ENCODE assay signal across 17 cellular contexts in the genomic region with DNA sequence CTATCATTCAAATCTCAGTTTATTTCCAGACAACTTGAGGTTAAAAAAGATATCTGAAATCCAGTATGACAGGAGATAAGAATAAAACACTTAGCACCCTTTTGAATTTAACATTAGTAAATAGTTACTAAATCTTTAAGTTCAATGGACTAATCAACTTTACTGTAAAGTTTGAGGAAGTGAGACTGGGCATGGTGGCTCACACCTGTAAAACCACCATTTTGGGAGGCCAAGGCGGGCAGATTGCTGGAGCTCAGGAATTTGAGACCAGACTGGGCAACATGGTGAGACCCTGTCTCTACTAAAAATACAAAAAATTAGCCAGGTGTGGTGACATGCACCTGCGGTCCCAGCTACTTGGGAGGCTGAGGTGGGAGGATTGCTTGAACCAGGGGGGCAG. TPM values are rescaled to one million over a fixed set of nuclear protein-coding genes. Genes with fewer than 3 reads are reported as not detected.
DNase-seq lines count a peak whose midpoint lies in the region; ATAC-seq, FAIRE-seq and TF ChIP-seq lines count a peak whose summit lies in the region.
"Had no signal": no experiment of that assay in that cellular context is flagged by ENCODE, and none has a peak within 500 bp of the region (broad histone marks: within the 10 kb centered on the region; RNA-seq: fewer than 3 reads in every experiment).

No MANE protein-coding gene starts in this region.

- H2AFZ ChIP-seq in PC-9 (no peak overlapping the region), GM12878 (ENCODE audit: control insufficient read depth, low read depth, low read length) (no peak overlapping the region), keratinocyte (ENCODE audit: control insufficient read depth, low read length) (no peak overlapping the region)

- H3F3A ChIP-seq in DOHH2 (ENCODE audit: control insufficient read depth, insufficient read depth) (peaks cover 12% of the 10 kb centered on the region), PC-9 (ENCODE audit: insufficient read depth, low read depth) (peaks cover 33% of the 10 kb centered on the region)

- RAD21 ChIA-PET in GM12878 (lab: Charles Lee; ENCODE audit: unreplicated experiment) = no interaction called here

- CTCF ChIA-PET in PC-9 (lab: Charles Lee) (no interaction called here), GM12878 (lab: Yijun Ruan, JAX) (interaction anchor here (0.7 to 1.3 kb wide), 6 partner anchors 14 to 364 kb away, joined by 3 read pairs; a partner anchor contains a TSS), T-cell (lab: Charles Lee) (no interaction called here)

- H3K9me1 ChIP-seq in keratinocyte (ENCODE audit: control insufficient read depth, extremely low read depth, insufficient read depth, low read length) = no peaks in the 10 kb centered on the region

- H3K4me3 ChIP-seq in DOHH2 (ENCODE audit: low read length) (no peak overlapping the region), PC-9 (no peak overlapping the region), GM12878 (no peak overlapping the region), keratinocyte (ENCODE audit: control insufficient read depth in 2 of 3, extremely low read depth in 1 of 3, insufficient read depth in 2 of 3, low read depth in 1 of 3, low read length in 3 of 3) (no peak overlapping the region), ovary (no peak overlapping the region), psoas muscle (no peak overlapping the region)
- H3K4me3 ChIP-seq: BLaER1 treated with 17β-estradiol and CSF1 and Interleukin-3, amounts not matched to agents 10 nM and 100 nM had no signal

- TF ChIP-seq RAD21 in GM12878 (IDR thresholded peaks at IDR 0.05; ENCODE audit: insufficient read depth, low read depth, low read length) = no peak

- peaks cover 29% of the 10 kb centered on the region for H3K36me3 ChIP-seq in DOHH2 (ENCODE audit: control insufficient read depth, low read length)
- H3K36me3 ChIP-seq in PC-9 (ENCODE audit: low read depth) = peaks cover 32% of the 10 kb centered on the region
- H3K36me3 ChIP-seq in GM12878 (ENCODE audit: control insufficient read depth in 2 of 2, insufficient read depth in 2 of 2, low read length in 1 of 2) = peaks cover 4 to 20% of the 10 kb centered on the region in 2 experiments; a peak in 3 of 4 replicates
- H3K36me3 ChIP-seq in keratinocyte (ENCODE audit: control insufficient read depth in 2 of 2, extremely low read depth in 1 of 2, insufficient read depth in 2 of 2, low read length in 2 of 2) = peaks cover 13 to 30% of the 10 kb centered on the region in 2 experiments
- H3K36me3 ChIP-seq in ovary = no peaks in the 10 kb centered on the region
- peaks cover 4 to 50% of the 10 kb centered on the region in 2 donors for H3K36me3 ChIP-seq in psoas muscle (ENCODE audit: insufficient read depth in 1 of 2, low read depth in 1 of 2)

- POLR2A ChIA-PET in PC-9 (lab: Charles Lee; ENCODE audit: unreplicated experiment) = no interaction called here
- POLR2A ChIA-PET in GM12878 (lab: Charles Lee) = no interaction called here
- POLR2A ChIA-PET in T-cell (lab: Charles Lee) = interaction anchor here (0.6 to 1.1 kb wide), 3 partner anchors 14 to 188 kb away, joined by 3 read pairs; no protein-coding TSS in a partner anchor

- BruUV-seq in PC-9 (replicated peaks; lab: Mats Ljungman, UMichigan) (no TSS peak), GM12878 (replicated peaks; lab: Mats Ljungman, UMichigan) (no TSS peak)

- ATAC-seq in GM12878 (no peak), psoas muscle (no peak), T-cell (replicated peaks in 1 of 4) (no peak)

- peaks cover 20% of the 10 kb centered on the region for H3K36me3 Mint-ChIP-seq in T-cell

- WGBS in GM12878 (ENCODE audit: insufficient coverage, insufficient replicate concordance, low lambda C conversion rate, missing lambda C conversion rate) = 24% methylated on average over 2 of the region's 2 CpGs
- WGBS in ovary, 3 donors = 96 to 99% (median 97%) methylated on average over 2 of the region's 2 CpGs
- WGBS in psoas muscle, 3 donors = 97 to 100% (median 99%) methylated on average over 2 of the region's 2 CpGs

- SMC1A ChIA-PET in GM12878 (lab: Charles Lee; ENCODE audit: uncharacterized antibody, unreplicated experiment) = interaction anchor here (1.2 to 6.1 kb wide), 2 partner anchors 13 to 106 kb away, joined by 3 to 64 read pairs; no protein-coding TSS in a partner anchor

- H3K79me2 ChIP-seq in DOHH2 (ENCODE audit: control insufficient read depth, low read length) (peaks cover 29% of the 10 kb centered on the region), PC-9 (ENCODE audit: low read depth) (peaks cover 16% of the 10 kb centered on the region; the same call in 1 of the 2 replicates), GM12878 (ENCODE audit: control insufficient read depth, insufficient read depth, low read length) (peaks cover 31% of the 10 kb centered on the region), keratinocyte (ENCODE audit: control insufficient read depth, insufficient read depth, low read length) (peaks cover 72% of the 10 kb centered on the region)

- H3K4me2 ChIP-seq in DOHH2 (ENCODE audit: low read length) = 0 out of 2 replicates have a peak overlapping the region, but pooled peaks have one; percentile 11
- no peak overlapping the region for H3K4me2 ChIP-seq in PC-9
- no peak overlapping the region for H3K4me2 ChIP-seq in GM12878 (ENCODE audit: control insufficient read depth, insufficient read depth)
- no peak overlapping the region for H3K4me2 ChIP-seq in keratinocyte (ENCODE audit: control insufficient read depth, extremely low read depth, insufficient read depth, low read depth, low read length)
- H3K4me2 ChIP-seq: BLaER1 treated with 17β-estradiol and CSF1 and Interleukin-3, amounts not matched to agents 10 nM and 100 nM had no signal

- no peak overlapping the region for H3K9ac ChIP-seq in GM12878 (ENCODE audit: control insufficient read depth, insufficient read depth, low read length)
- H3K9ac ChIP-seq in keratinocyte (ENCODE audit: control insufficient read depth, extremely low read depth, insufficient read depth, low read length) = no peak overlapping the region
- H3K9ac ChIP-seq: BLaER1 treated with 17β-estradiol and CSF1 and Interleukin-3, amounts not matched to agents 10 nM and 100 nM had no signal

- peaks cover 16 to 22% (median 20%) of the 10 kb centered on the region in 3 donors for H3K4me1 Mint-ChIP-seq in T-cell

- no peaks in the 10 kb centered on the region for H3K9me2 ChIP-seq in DOHH2 (replicated peaks; ENCODE audit: control insufficient read depth, low read length)
- H3K9me2 ChIP-seq in PC-9 (ENCODE audit: insufficient read depth) = no peaks in the 10 kb centered on the region

- TF ChIP-seq EP300 in GM12878 (IDR thresholded peaks at IDR 0.05; ENCODE audit: borderline replicate concordance in 1 of 2, control insufficient read depth in 1 of 2, low read depth in 2 of 2, low read length in 2 of 2) (no peak), ovary (IDR thresholded peaks at IDR 0.05) (no peak)

- TF ChIP-seq POLR2A in GM12878 (IDR thresholded peaks at IDR 0.05; ENCODE audit: low read depth, low read length) (no peak), ovary (IDR thresholded peaks at IDR 0.05) (no peak)

- H3K27ac Mint-ChIP-seq in T-cell = no peak overlapping the region
- H3K27ac Mint-ChIP-seq: B cell, H9 had no signal

- DNase-seq in PC-9 (no peak), GM12878 (ENCODE audit: low read depth, low spot score) (no peak), keratinocyte (ENCODE audit: low read depth, low spot score) (no peak), ovary (no peak), psoas muscle (no peak), T-cell (no peak), NOMO-1 treated with dmso at 0.1 percent for 144 hours (lab: John Stamatoyannopoulos, UW; ENCODE audit: unreplicated experiment) (no peak)
- DNase-seq: 8988T; Caco-2; CD8-positive, alpha-beta memory T cell; GDM1; H9 had no signal

- no peaks in the 10 kb centered on the region for H3K27me3 Mint-ChIP-seq in T-cell
- H3K27me3 Mint-ChIP-seq: B cell; CD8-positive, alpha-beta memory T cell had no signal

- H3K4me1 ChIP-seq in DOHH2 (ENCODE audit: control insufficient read depth, low read length) = peaks cover 35% of the 10 kb centered on the region
- peaks cover 36% of the 10 kb centered on the region for H3K4me1 ChIP-seq in PC-9 (replicated peaks; ENCODE audit: insufficient read depth)
- H3K4me1 ChIP-seq in GM12878 (ENCODE audit: control insufficient read depth, insufficient read depth, low read length) = peaks cover 12% of the 10 kb centered on the region
- peaks cover 81% of the 10 kb centered on the region for H3K4me1 ChIP-seq in keratinocyte (ENCODE audit: control insufficient read depth, extremely low read depth, insufficient read depth, low read length)
- H3K4me1 ChIP-seq in ovary (ENCODE audit: insufficient read depth) = peaks cover 1% of the 10 kb centered on the region
- H3K4me1 ChIP-seq in psoas muscle = peaks cover 9% of the 10 kb centered on the region

- H3K27ac ChIP-seq in DOHH2 (ENCODE audit: low read depth, low read length) (peak overlapping the region; percentile 16; the same call in 1 of the 2 replicates), PC-9 (peak overlapping the region; percentile 11; the same call in 1 of the 2 replicates), GM12878 (ENCODE audit: control insufficient read depth, insufficient read depth) (no peak overlapping the region), keratinocyte (ENCODE audit: control insufficient read depth, insufficient read depth, low read length) (peak overlapping the region; percentile 10), ovary (no peak overlapping the region), psoas muscle (no peak overlapping the region)
- H3K27ac ChIP-seq: BLaER1 treated with 17β-estradiol and CSF1 and Interleukin-3, amounts not matched to agents 10 nM and 100 nM had no signal

- H3K4me3 Mint-ChIP-seq in T-cell = no peak overlapping the region
- H3K4me3 Mint-ChIP-seq: B cell; CD8-positive, alpha-beta memory T cell; H9 had no signal

- H3K9me3 Mint-ChIP-seq in T-cell = no peaks in the 10 kb centered on the region
- H3K9me3 Mint-ChIP-seq: CD8-positive, alpha-beta memory T cell; H9 had no signal

- H3K27me3 ChIP-seq in DOHH2 (ENCODE audit: control insufficient read depth, low read length) (no peaks in the 10 kb centered on the region), PC-9 (ENCODE audit: insufficient read depth, low read depth) (no peaks in the 10 kb centered on the region), GM12878 (replicated peaks in 1 of 2; ENCODE audit: control insufficient read depth in 2 of 2, insufficient read depth in 2 of 2, low read length in 1 of 2) (no peaks in the 10 kb centered on the region), keratinocyte (ENCODE audit: control insufficient read depth, extremely low read depth, insufficient read depth, low read length) (no peaks in the 10 kb centered on the region), ovary (no peaks in the 10 kb centered on the region), psoas muscle (ENCODE audit: insufficient read depth in 3 of 3, low read length in 2 of 3) (no peaks in the 10 kb centered on the region)
- H3K27me3 ChIP-seq: BLaER1 treated with 17β-estradiol and CSF1 and Interleukin-3, amounts not matched to agents 10 nM and 100 nM had no signal

- H3K9me3 ChIP-seq in DOHH2 (ENCODE audit: control insufficient read depth, insufficient read depth, low read length) (no peaks in the 10 kb centered on the region), PC-9 (ENCODE audit: insufficient read depth, low read depth) (no peaks in the 10 kb centered on the region), GM12878 (replicated peaks; ENCODE audit: control insufficient read depth, insufficient read depth, low read length) (no peaks in the 10 kb centered on the region), keratinocyte (ENCODE audit: control insufficient read depth, low read depth, low read length) (no peaks in the 10 kb centered on the region), ovary (no peaks in the 10 kb centered on the region), psoas muscle (no peaks in the 10 kb centered on the region)
- H3K9me3 ChIP-seq: BLaER1 treated with 17β-estradiol and CSF1 and Interleukin-3, amounts not matched to agents 10 nM and 100 nM; Caco-2 had no signal

- FAIRE-seq in GM12878 (lab: Jason Lieb, UNC) (no peak), keratinocyte (lab: Jason Lieb, UNC) (no peak)
- FAIRE-seq: D721Med, H1 had no signal

- intact Hi-C loops in PC-9 (cut with micrococcal nuclease; ENCODE audit: unreplicated experiment) = no loop called here
- intact Hi-C loops in GM12878 (cut with micrococcal nuclease; ENCODE audit: unreplicated experiment) = no loop called here
- intact Hi-C loops in ovary (cut with DNase I) = no loop called here
- intact Hi-C loops in psoas muscle (cut with DNase I) = no loop called here

- TF ChIP-seq CTCF in DOHH2 (IDR thresholded peaks at IDR 0.05; ENCODE audit: low read depth, low read length, poor library complexity, severe bottlenecking) (no peak), PC-9 (conservative IDR thresholded peaks at IDR 0.05) (no peak), GM12878 (IDR thresholded peaks at IDR 0.05 in 2 of 3, conservative IDR thresholded peaks at IDR 0.05 in 1 of 3; ENCODE audit: control insufficient read depth in 2 of 3, extremely low read depth in 1 of 3, insufficient read depth in 1 of 3, low read depth in 3 of 3, low read length in 3 of 3) (no peak), keratinocyte (optimal IDR thresholded peaks at IDR 0.05 in 1 of 3, IDR thresholded peaks at IDR 0.05 in 1 of 3, conservative IDR thresholded peaks at IDR 0.05 in 1 of 3; ENCODE audit: extremely low read depth in 1 of 3, insufficient read depth in 2 of 3, low read length in 3 of 3) (no peak), ovary (IDR thresholded peaks at IDR 0.05) (no peak), psoas muscle (IDR thresholded peaks at IDR 0.05) (no peak)

- in situ Hi-C loops in GM12878 (cut with MboI) = no loop called here

- dilution Hi-C loops in keratinocyte (cut with MboI; ENCODE audit: extremely low pct_ligation_motif_present, low sequenced_read_pairs) = no loop called here

- no peaks in the 10 kb centered on the region for H4K20me1 ChIP-seq in DOHH2 (ENCODE audit: control insufficient read depth, insufficient read depth, low read depth, low read length)
- no peaks in the 10 kb centered on the region for H4K20me1 ChIP-seq in PC-9 (ENCODE audit: insufficient read depth)
- H4K20me1 ChIP-seq in GM12878 (ENCODE audit: control insufficient read depth, insufficient read depth) = no peaks in the 10 kb centered on the region
- H4K20me1 ChIP-seq in keratinocyte (ENCODE audit: control insufficient read depth, extremely low read depth, insufficient read depth, low read length) = no peaks in the 10 kb centered on the region
- H4K20me1 ChIP-seq: BLaER1 treated with 17β-estradiol and CSF1 and Interleukin-3, amounts not matched to agents 10 nM and 100 nM had no signal

RNA-seq across cellular contexts. Expression of a gene that starts 40.3 kb away (rescaled TPM):
- total RNA-seq in PC-9 (2021) = 33.0 and 41.7 TPM in 2 replicates
- total RNA-seq in GM12878 (2013; cell fraction: nucleolus; rRNA removed) = 74.0 and 78.3 TPM in 2 replicates
- total RNA-seq in GM12878 (2014; rRNA removed) = 29.8 and 33.7 TPM in 2 replicates
- 20.7 and 25.4 TPM in 2 replicates for total RNA-seq in GM12878 (2014; rRNA removed; fragmentation: Illumina TruSeq; extraction: Trizol)
- 29.8 and 33.8 TPM in 2 replicates for total RNA-seq in GM12878 (2021)
- polyA plus RNA-seq in GM12878 (2011; ENCODE audit: low read depth) = 28.1 TPM
- 45.7 and 50.1 TPM in 2 replicates for polyA plus RNA-seq in GM12878 (2011; rRNA removed)
- polyA plus RNA-seq in GM12878 (2011; cell fraction: cytosol; rRNA removed) = 36.7 and 48.3 TPM in 2 replicates
- polyA plus RNA-seq in GM12878 (2011; cell fraction: nucleus; rRNA removed) = 50.5 and 54.8 TPM in 2 replicates
- 21.7 and 27.5 TPM in 2 replicates for polyA plus RNA-seq in GM12878 (2012)
- polyA plus RNA-seq in GM12878 (2014; fragmentation: Illumina TruSeq; extraction: Trizol) = 26.5 and 36.3 TPM in 2 replicates
- 10 to 100 TPM in 1 of 2 experiments, 1 to 10 TPM in 1; 6.8 to 12.2 TPM for polyA plus RNA-seq in GM12878 (2014; fragmentation: Nextera tagmentation; extraction: Ambion mirVana)
- polyA plus RNA-seq in GM12878 (2014; rRNA removed) = 29.1 and 35.9 TPM in 2 replicates
- 10 to 100 TPM; 43.8 to 44.4 TPM for polyA plus RNA-seq in GM12878 (2016; fragmentation: Nextera tagmentation; extraction: Ambion mirVana)
- 63.1 and 77.6 TPM in 2 replicates for polyA minus RNA-seq in GM12878 (2011; rRNA and poly(A)+ RNA removed)
- 14.2 and 23.8 TPM in 2 replicates for polyA minus RNA-seq in GM12878 (2011; cell fraction: cytosol; rRNA and poly(A)+ RNA removed)
- polyA minus RNA-seq in GM12878 (2011; cell fraction: nucleus; rRNA and poly(A)+ RNA removed) = 23.0 and 31.8 TPM in 2 replicates
- 50.6 to 72.3 TPM (median 61.4 TPM) in 3 replicates for polyA plus RNA-seq in keratinocyte
- polyA plus RNA-seq in keratinocyte (2011; ENCODE audit: low read depth) = 16.5 TPM
- polyA plus RNA-seq in keratinocyte (2011; cell fraction: cytosol; rRNA removed) = 34.2 and 52.2 TPM in 2 replicates
- polyA plus RNA-seq in keratinocyte (2011; cell fraction: nucleus; rRNA removed) = 134 and 136 TPM in 2 replicates
- 22.1 and 30.6 TPM in 2 replicates for polyA plus RNA-seq in keratinocyte (2012; ENCODE audit: low replicate concordance)
- 34.1 to 97.0 TPM (median 89.8 TPM) in 3 replicates for polyA minus RNA-seq in keratinocyte
- 36.1 TPM for polyA minus RNA-seq in keratinocyte (2011; cell fraction: cytosol; rRNA and poly(A)+ RNA removed)
- 43.4 and 81.5 TPM in 2 replicates for polyA minus RNA-seq in keratinocyte (2011; cell fraction: nucleus; rRNA and poly(A)+ RNA removed)
- total RNA-seq in ovary = 10 to 100 TPM; 29.1 to 67.3 (median 44.9) TPM
- polyA plus RNA-seq in ovary = 10 to 100 TPM; 47.9 to 76.9 TPM
- total RNA-seq in psoas muscle = 10 to 100 TPM in 1 of 4 donors, 1 to 10 TPM in 3; 5.2 to 10.7 (median 6.6) TPM
- 1 to 10 TPM; 7.2 to 8.2 (median 7.5) TPM for polyA plus RNA-seq in psoas muscle
- 10 to 100 TPM; 41.1 to 58.5 (median 46.2) TPM for total RNA-seq in T-cell

Comparison
In these comparisons a context has a peak if more than half of its experiments do, and no peak if none do; other contexts are left out.
1. H3K27ac ChIP-seq: peak in DOHH2 (single experiment), PC-9 (single experiment) and keratinocyte (single experiment); none in GM12878 (single experiment), ovary (0 of 2) and psoas muscle (single experiment).
2. POLR2A ChIA-PET loops: an anchor here in T-cell (0.6 to 1.1 kb wide); none called in PC-9 and GM12878.